ENCODE assay signal across 28 cellular contexts in the genomic region with DNA sequence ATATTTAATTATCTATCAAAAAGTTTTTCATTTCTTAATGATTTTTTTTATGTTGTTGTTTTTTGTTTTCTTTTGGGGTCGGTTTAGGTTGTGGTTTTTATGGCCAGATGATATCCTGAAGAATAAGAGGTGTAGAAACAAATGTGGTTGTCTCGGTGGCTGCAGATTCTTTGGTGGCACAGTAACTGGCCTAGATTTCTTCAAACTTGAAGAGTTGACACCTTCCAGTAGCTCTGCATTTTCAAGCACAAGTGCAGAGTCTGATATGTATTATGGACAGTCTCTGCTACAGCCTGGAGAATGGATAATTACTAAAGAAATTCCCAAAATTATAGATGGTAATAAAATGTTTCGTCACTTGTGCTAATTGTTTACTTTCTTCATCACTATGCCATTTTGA.
"Had no signal": no experiment of that assay in that cellular context is flagged by ENCODE, and none has a peak within 500 bp of the region (broad histone marks: within the 10 kb centered on the region; RNA-seq: fewer than 3 reads in every experiment).

No MANE protein-coding gene starts in this region.

- H3K27me3 Mint-ChIP-seq: naive thymus-derived CD4-positive, alpha-beta T cell; progenitor cell of endocrine pancreas; stimulated activated memory B cell treated with anti-CD40 and anti-IgM and Interleukin-4, amounts not matched to agents 10 μg/mL and 1 μg/mL and 100 μg/mL, for 72 hours; stimulated activated naive CD8-positive, alpha-beta T cell treated with anti-CD3 and anti-CD28 coated beads, Interleukin-15, amount 100 ng/mL, for 72 hours; type B pancreatic cell had no signal

- H3K4me3 ChIP-seq: neural progenitor cell, ovary, psoas muscle, right lobe of liver, sigmoid colon, suprapubic skin, testis, tibial artery, transverse colon, upper lobe of right lung, uterus had no signal

- H3K27ac Mint-ChIP-seq: naive thymus-derived CD4-positive, alpha-beta T cell; nephron; neural progenitor cell; progenitor cell of endocrine pancreas; stimulated activated memory B cell treated with anti-CD40 and anti-IgM and Interleukin-4, amounts not matched to agents 10 μg/mL and 1 μg/mL and 100 μg/mL, for 72 hours; stimulated activated naive CD8-positive, alpha-beta T cell treated with anti-CD3 and anti-CD28 coated beads, Interleukin-15, amount 100 ng/mL, for 72 hours; type B pancreatic cell had no signal

- H3K4me1 Mint-ChIP-seq: nephron; neural progenitor cell; stimulated activated memory B cell treated with anti-CD40 and anti-IgM and Interleukin-4, amounts not matched to agents 10 μg/mL and 1 μg/mL and 100 μg/mL, for 72 hours; stimulated activated naive CD8-positive, alpha-beta T cell treated with anti-CD3 and anti-CD28 coated beads, Interleukin-15, amount 100 ng/mL, for 72 hours had no signal

- H3K9me3 Mint-ChIP-seq: naive thymus-derived CD4-positive, alpha-beta T cell; nephron; neural progenitor cell; stimulated activated memory B cell treated with anti-CD40 and anti-IgM and Interleukin-4, amounts not matched to agents 10 μg/mL and 1 μg/mL and 100 μg/mL, for 72 hours; stimulated activated naive CD8-positive, alpha-beta T cell treated with anti-CD3 and anti-CD28 coated beads, Interleukin-15, amount 100 ng/mL, for 72 hours; type B pancreatic cell had no signal

- H3K4me3 Mint-ChIP-seq: naive thymus-derived CD4-positive, alpha-beta T cell; nephron; neural progenitor cell; stimulated activated memory B cell treated with anti-CD40 and anti-IgM and Interleukin-4, amounts not matched to agents 10 μg/mL and 1 μg/mL and 100 μg/mL, for 72 hours; stimulated activated naive CD8-positive, alpha-beta T cell treated with anti-CD3 and anti-CD28 coated beads, Interleukin-15, amount 100 ng/mL, for 72 hours; type B pancreatic cell had no signal

- DNase-seq: naive thymus-derived CD4-positive, alpha-beta T cell; occipital lobe; ovary; posterior cingulate gyrus; psoas muscle; right cardiac atrium; right lobe of liver; sigmoid colon; small intestine; stimulated activated CD4-positive, alpha-beta T cell treated with anti-CD3 and anti-CD28 coated beads, Interleukin-15, amount 100 ng/mL, for 24 hours; stimulated activated CD4-positive, alpha-beta T cell treated with anti-CD3 and anti-CD28 coated beads, Interleukin-2, amount 100 ng/mL, for 24 hours; stimulated activated CD4-positive, alpha-beta T cell treated with anti-CD3 and anti-CD28 coated beads, Interleukin-2, amount 100 ng/mL, for 48 hours; stimulated activated CD4-positive, alpha-beta T cell treated with anti-CD3 and anti-CD28 coated beads, Interleukin-4, amount 100 ng/mL, for 24 hours; stimulated activated naive CD4-positive, alpha-beta T cell; stimulated activated naive CD8-positive, alpha-beta T cell treated with anti-CD3 and anti-CD28 coated beads, Interleukin-15, amount 100 ng/mL, for 72 hours; stimulated activated naive CD8-positive, alpha-beta T cell treated with anti-CD3 and anti-CD28 coated beads, Interleukin-15, Interleukin-2, amounts not matched to agents 100 U/mL and 50 U/mL, for 24 hours; substantia nigra; testis; tibial artery; transverse colon; upper lobe of right lung; uterus had no signal
